12 cellular contexts compared by ENCODE assay signal in genomic region chr17:2004435-2004952, GRCh38. TPM values are rescaled to one million over a fixed set of nuclear protein-coding genes. Genes with fewer than 3 reads are reported as not detected.
"Had no signal": no experiment of that assay in that cellular context is flagged by ENCODE, and none has a peak within 500 bp of the region (broad histone marks: within the 10 kb centered on the region; RNA-seq: fewer than 3 reads in every experiment).

No MANE protein-coding gene starts in this region.

- H3K4me1 Mint-ChIP-seq: activated naive CD4-positive, alpha-beta T cell treated with anti-CD3 and anti-CD28 coated beads, Interleukin-2, amount 10 ng/mL, durations not matched to agents 7 days and 5 days had no signal

- H3K36me3 Mint-ChIP-seq: activated naive CD4-positive, alpha-beta T cell treated with anti-CD3 and anti-CD28 coated beads, Interleukin-2, amount 10 ng/mL, durations not matched to agents 7 days and 5 days; stimulated activated memory B cell treated with anti-CD40 and anti-IgM and Interleukin-4, amounts not matched to agents 10 μg/mL and 1 μg/mL and 100 μg/mL, for 72 hours had no signal

- H3K27me3 ChIP-seq: pancreas had no signal

- H3K9me3 Mint-ChIP-seq: activated naive CD4-positive, alpha-beta T cell treated with anti-CD3 and anti-CD28 coated beads, Interleukin-2, amount 10 ng/mL, durations not matched to agents 7 days and 5 days; activated T-helper 2 cell treated with anti-CD3 and anti-CD28 coated beads, Interferon-gamma antibody, Interleukin-2, Interleukin-4, amounts not matched to agents 10 μg/mL and 5 μg/mL and 100 μg/mL, durations not matched to agents 14 hours and 24 hours and 36 hours; effector memory CD8-positive, alpha-beta T cell; stimulated activated memory B cell treated with anti-CD40 and anti-IgM and Interleukin-4, amounts not matched to agents 10 μg/mL and 1 μg/mL and 100 μg/mL, for 72 hours had no signal

- H3K27ac Mint-ChIP-seq: activated naive CD4-positive, alpha-beta T cell treated with anti-CD3 and anti-CD28 coated beads, Interleukin-2, amount 10 ng/mL, durations not matched to agents 7 days and 5 days; activated T-helper 2 cell treated with anti-CD3 and anti-CD28 coated beads, Interferon-gamma antibody, Interleukin-2, Interleukin-4, amounts not matched to agents 10 μg/mL and 5 μg/mL and 100 μg/mL, durations not matched to agents 14 hours and 24 hours and 36 hours; effector memory CD8-positive, alpha-beta T cell; stimulated activated memory B cell treated with anti-CD40 and anti-IgM and Interleukin-4, amounts not matched to agents 10 μg/mL and 1 μg/mL and 100 μg/mL, for 72 hours had no signal

- H3K9me3 ChIP-seq: pancreas had no signal

- H3K4me3 ChIP-seq: pancreas, smooth muscle cell had no signal

- ATAC-seq: effector memory CD8-positive, alpha-beta T cell; pancreas; stimulated activated memory B cell treated with anti-CD40 and anti-IgM and Interleukin-4, amounts not matched to agents 10 μg/mL and 1 μg/mL and 100 μg/mL, for 72 hours had no signal

- DNase-seq: activated CD4-positive, alpha-beta T cell treated with anti-CD3 and anti-CD28 coated beads, Interleukin-2, amount 50 U/mL, for 1 hour; activated naive CD4-positive, alpha-beta T cell treated with anti-CD3 and anti-CD28 coated beads, Interleukin-2, amount 10 ng/mL, durations not matched to agents 7 days and 5 days; activated T-cell treated with anti-CD3 and anti-CD28 coated beads for 4 hours; effector memory CD8-positive, alpha-beta T cell; erythroblast; glutamatergic neuron; left cardiac atrium; pancreas; retina had no signal

- H3K36me3 ChIP-seq: pancreas had no signal

- H3K4me3 Mint-ChIP-seq: activated naive CD4-positive, alpha-beta T cell treated with anti-CD3 and anti-CD28 coated beads, Interleukin-2, amount 10 ng/mL, durations not matched to agents 7 days and 5 days; effector memory CD8-positive, alpha-beta T cell; stimulated activated memory B cell treated with anti-CD40 and anti-IgM and Interleukin-4, amounts not matched to agents 10 μg/mL and 1 μg/mL and 100 μg/mL, for 72 hours had no signal

RNA-seq across cellular contexts. Expression of gene RTN4RL1, which starts 20.6 kb away (rescaled TPM):
- total RNA-seq: smooth muscle cell had no signal
- polyA plus RNA-seq: smooth muscle cell had no signal
